Comparison of ENCODE assay signal across 19 cellular contexts in the genomic region with DNA sequence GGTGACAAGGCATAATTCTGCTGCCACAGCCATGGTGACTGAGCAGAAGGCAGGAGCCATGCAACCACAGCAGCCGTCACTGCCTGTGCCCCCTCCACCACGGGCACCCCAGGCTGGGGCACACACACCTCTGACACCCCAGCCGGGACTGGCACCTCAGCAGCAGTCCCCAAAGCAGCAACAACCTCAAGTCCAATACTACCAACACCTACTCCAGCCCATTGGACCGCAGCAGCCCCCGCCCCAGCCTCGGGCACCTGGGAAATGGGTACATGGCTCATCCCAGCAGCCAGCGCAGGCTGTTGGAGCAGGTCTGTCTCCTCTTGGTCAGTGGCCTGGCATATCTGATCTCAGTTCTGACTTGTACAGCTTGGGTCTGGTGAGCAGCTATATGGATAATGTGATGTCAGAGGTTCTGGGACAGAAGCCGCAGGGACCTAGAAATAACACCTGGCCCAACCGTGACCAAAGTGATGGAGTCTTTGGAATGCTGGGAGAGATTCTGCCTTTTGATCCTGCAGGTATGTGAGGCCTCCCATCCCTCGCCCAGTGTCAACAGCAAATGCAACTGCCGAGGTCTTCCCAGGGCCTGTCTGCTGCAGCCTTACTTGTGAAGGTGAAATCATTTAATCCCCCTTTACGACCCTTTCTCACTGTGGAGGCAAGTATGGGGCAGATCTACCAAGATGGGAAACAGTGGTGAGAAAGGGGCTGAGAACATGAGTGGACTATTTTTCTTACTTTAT. TPM values are rescaled to one million over a fixed set of nuclear protein-coding genes. Genes with fewer than 3 reads are reported as not detected.
DNase-seq lines count a peak whose midpoint lies in the region; ATAC-seq and TF ChIP-seq lines count a peak whose summit lies in the region.
"Had no signal": no experiment of that assay in that cellular context is flagged by ENCODE, and none has a peak within 500 bp of the region (broad histone marks: within the 10 kb centered on the region; RNA-seq: fewer than 3 reads in every experiment).

No MANE protein-coding gene starts in this region.

- no peaks in the 10 kb centered on the region for H3K27me3 Mint-ChIP-seq in activated naive CD8-positive, alpha-beta T cell
- H3K27me3 Mint-ChIP-seq in activated naive CD8-positive, alpha-beta T cell treated with anti-CD3 and anti-CD28 coated beads for 36 hours = no peaks in the 10 kb centered on the region
- H3K27me3 Mint-ChIP-seq in T-helper 17 cell = no peaks in the 10 kb centered on the region

- no peaks in the 10 kb centered on the region for H3K27me3 ChIP-seq in lower lobe of right lung (ENCODE audit: low read depth)

- no peak for TF ChIP-seq CTCF in lower lobe of right lung (IDR thresholded peaks at IDR 0.05)
- TF ChIP-seq CTCF in foreskin fibroblast (IDR thresholded peaks at IDR 0.05; ENCODE audit: low read depth, low read length) = no peak

- H3K4me3 Mint-ChIP-seq in activated naive CD8-positive, alpha-beta T cell = no peak overlapping the region
- H3K4me3 Mint-ChIP-seq in activated naive CD8-positive, alpha-beta T cell treated with anti-CD3 and anti-CD28 coated beads for 36 hours = no peak overlapping the region
- no peak overlapping the region for H3K4me3 Mint-ChIP-seq in T-helper 17 cell
- no peak overlapping the region for H3K4me3 Mint-ChIP-seq in stimulated activated effector memory CD8-positive, alpha-beta T cell treated with anti-CD3 and anti-CD28 coated beads, Interleukin-12 subunit alpha, Interleukin-12 subunit beta, amount 100 ng/mL, for 72 hours

- peaks cover 83% of the 10 kb centered on the region for H3K36me3 ChIP-seq in lower lobe of right lung

- no peak for DNase-seq in activated naive CD8-positive, alpha-beta T cell treated with anti-CD3 and anti-CD28 coated beads for 36 hours
- DNase-seq in T-helper 17 cell = no peak
- peak; percentile 20 for DNase-seq in lower lobe of right lung
- DNase-seq in stimulated activated effector memory CD8-positive, alpha-beta T cell treated with anti-CD3 and anti-CD28 coated beads, Interleukin-12 subunit alpha, Interleukin-12 subunit beta, amount 100 ng/mL, for 72 hours (ENCODE audit: low spot score in 2 of 2) = no peak
- DNase-seq in foreskin fibroblast = no peak
- DNase-seq in SKM-1 (lab: John Stamatoyannopoulos, UW; ENCODE audit: unreplicated experiment) = no peak
- DNase-seq in NCI-H2107 (lab: John Stamatoyannopoulos, UW) = no peak
- DNase-seq: KG1, MM.1S, NCI-H1417, NCI-H1694, NCI-H2081, NCI-H2171, NCI-H226, NCI-H510A, NCI-H69, Right ventricle myocardium superior, RPMI8226 had no signal

- peak overlapping the region; percentile 46 for H3K27ac Mint-ChIP-seq in activated naive CD8-positive, alpha-beta T cell
- no peak overlapping the region for H3K27ac Mint-ChIP-seq in activated naive CD8-positive, alpha-beta T cell treated with anti-CD3 and anti-CD28 coated beads for 36 hours
- H3K27ac Mint-ChIP-seq in T-helper 17 cell = peak overlapping the region; percentile 79
- H3K27ac Mint-ChIP-seq in stimulated activated effector memory CD8-positive, alpha-beta T cell treated with anti-CD3 and anti-CD28 coated beads, Interleukin-12 subunit alpha, Interleukin-12 subunit beta, amount 100 ng/mL, for 72 hours = peak overlapping the region; percentile 5

- H3K36me3 Mint-ChIP-seq in activated naive CD8-positive, alpha-beta T cell = peaks cover 15% of the 10 kb centered on the region
- peaks cover 6% of the 10 kb centered on the region for H3K36me3 Mint-ChIP-seq in activated naive CD8-positive, alpha-beta T cell treated with anti-CD3 and anti-CD28 coated beads for 36 hours
- peaks cover 10% of the 10 kb centered on the region for H3K36me3 Mint-ChIP-seq in T-helper 17 cell (ENCODE audit: low read depth)
- H3K36me3 Mint-ChIP-seq in stimulated activated effector memory CD8-positive, alpha-beta T cell treated with anti-CD3 and anti-CD28 coated beads, Interleukin-12 subunit alpha, Interleukin-12 subunit beta, amount 100 ng/mL, for 72 hours = peaks cover 61% of the 10 kb centered on the region

- ATAC-seq in T-helper 17 cell = no peak
- ATAC-seq in lower lobe of right lung = no peak
- no peak for ATAC-seq in stimulated activated effector memory CD8-positive, alpha-beta T cell treated with anti-CD3 and anti-CD28 coated beads, Interleukin-12 subunit alpha, Interleukin-12 subunit beta, amount 100 ng/mL, for 72 hours

- no peaks in the 10 kb centered on the region for H3K4me1 ChIP-seq in lower lobe of right lung

- no peak overlapping the region for H3K27ac ChIP-seq in lower lobe of right lung

- peaks cover 6% of the 10 kb centered on the region for H3K4me1 Mint-ChIP-seq in activated naive CD8-positive, alpha-beta T cell (ENCODE audit: low read depth)
- H3K4me1 Mint-ChIP-seq in activated naive CD8-positive, alpha-beta T cell treated with anti-CD3 and anti-CD28 coated beads for 36 hours = peaks cover 3% of the 10 kb centered on the region
- peaks cover 16% of the 10 kb centered on the region for H3K4me1 Mint-ChIP-seq in T-helper 17 cell
- peaks cover 7% of the 10 kb centered on the region for H3K4me1 Mint-ChIP-seq in stimulated activated effector memory CD8-positive, alpha-beta T cell treated with anti-CD3 and anti-CD28 coated beads, Interleukin-12 subunit alpha, Interleukin-12 subunit beta, amount 100 ng/mL, for 72 hours

- intact Hi-C loops in lower lobe of right lung (cut with DNase I) = no loop called here

- H3K9me3 ChIP-seq in T-helper 17 cell (ENCODE audit: control insufficient read depth, low read length, poor library complexity, severe bottlenecking) (no peaks in the 10 kb centered on the region), lower lobe of right lung (no peaks in the 10 kb centered on the region)

- H3K9me3 Mint-ChIP-seq in activated naive CD8-positive, alpha-beta T cell (ENCODE audit: low read depth) = no peaks in the 10 kb centered on the region
- no peaks in the 10 kb centered on the region for H3K9me3 Mint-ChIP-seq in activated naive CD8-positive, alpha-beta T cell treated with anti-CD3 and anti-CD28 coated beads for 36 hours
- no peaks in the 10 kb centered on the region for H3K9me3 Mint-ChIP-seq in stimulated activated effector memory CD8-positive, alpha-beta T cell treated with anti-CD3 and anti-CD28 coated beads, Interleukin-12 subunit alpha, Interleukin-12 subunit beta, amount 100 ng/mL, for 72 hours

- H3K4me3 ChIP-seq in lower lobe of right lung = no peak overlapping the region
- no peak overlapping the region for H3K4me3 ChIP-seq in foreskin fibroblast (ENCODE audit: low read depth in 1 of 2, low read length in 2 of 2)

RNA-seq across cellular contexts. Expression of a gene that starts 22.9 kb away (rescaled TPM):
- 100 to 1,000 TPM; 698 to 708 TPM for total RNA-seq in activated naive CD8-positive, alpha-beta T cell treated with anti-CD3 and anti-CD28 coated beads for 36 hours
- total RNA-seq in T-helper 17 cell (100 to 1,000 TPM; 109 to 122 TPM), lower lobe of right lung (136 TPM)
